Comparison of ENCODE assay signal across 1 cellular context in genomic region chr20:33401042-33401921, GRCh38.
TF ChIP-seq lines count a peak whose summit lies in the region.

A gene with protein sequence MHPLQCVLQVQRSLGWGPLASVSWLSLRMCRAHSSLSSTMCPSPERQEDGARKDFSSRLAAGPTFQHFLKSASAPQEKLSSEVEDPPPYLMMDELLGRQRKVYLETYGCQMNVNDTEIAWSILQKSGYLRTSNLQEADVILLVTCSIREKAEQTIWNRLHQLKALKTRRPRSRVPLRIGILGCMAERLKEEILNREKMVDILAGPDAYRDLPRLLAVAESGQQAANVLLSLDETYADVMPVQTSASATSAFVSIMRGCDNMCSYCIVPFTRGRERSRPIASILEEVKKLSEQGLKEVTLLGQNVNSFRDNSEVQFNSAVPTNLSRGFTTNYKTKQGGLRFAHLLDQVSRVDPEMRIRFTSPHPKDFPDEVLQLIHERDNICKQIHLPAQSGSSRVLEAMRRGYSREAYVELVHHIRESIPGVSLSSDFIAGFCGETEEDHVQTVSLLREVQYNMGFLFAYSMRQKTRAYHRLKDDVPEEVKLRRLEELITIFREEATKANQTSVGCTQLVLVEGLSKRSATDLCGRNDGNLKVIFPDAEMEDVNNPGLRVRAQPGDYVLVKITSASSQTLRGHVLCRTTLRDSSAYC (minus strand): TSS chr20:33401519. CDS start chr20:33397064, 4,455 bp downstream.

TF ChIP-seq in HepG2, 621 proteins besides CTCF, POLR2A, EP300 and RAD21 (continued from another document and continues in another):
- peak; percentile 95 for TF ChIP-seq ZBED4 (CRISPR knock-in tag; IDR thresholded peaks at IDR 0.05; ENCODE audit: borderline replicate concordance)
- 0 out of 2 replicates have a peak, but pooled peaks have one; percentile 19 for TF ChIP-seq ZBTB37 (CRISPR knock-in tag; IDR thresholded peaks at IDR 0.05)
- TF ChIP-seq ZNF33B (CRISPR knock-in tag; IDR thresholded peaks at IDR 0.05), result no peak; the same call in 1 of the 2 replicates
- peak; percentile 99 for TF ChIP-seq CAMTA2 (CRISPR knock-in tag; IDR thresholded peaks at IDR 0.05; ENCODE audit: borderline replicate concordance)
- TF ChIP-seq, protein P1, sequence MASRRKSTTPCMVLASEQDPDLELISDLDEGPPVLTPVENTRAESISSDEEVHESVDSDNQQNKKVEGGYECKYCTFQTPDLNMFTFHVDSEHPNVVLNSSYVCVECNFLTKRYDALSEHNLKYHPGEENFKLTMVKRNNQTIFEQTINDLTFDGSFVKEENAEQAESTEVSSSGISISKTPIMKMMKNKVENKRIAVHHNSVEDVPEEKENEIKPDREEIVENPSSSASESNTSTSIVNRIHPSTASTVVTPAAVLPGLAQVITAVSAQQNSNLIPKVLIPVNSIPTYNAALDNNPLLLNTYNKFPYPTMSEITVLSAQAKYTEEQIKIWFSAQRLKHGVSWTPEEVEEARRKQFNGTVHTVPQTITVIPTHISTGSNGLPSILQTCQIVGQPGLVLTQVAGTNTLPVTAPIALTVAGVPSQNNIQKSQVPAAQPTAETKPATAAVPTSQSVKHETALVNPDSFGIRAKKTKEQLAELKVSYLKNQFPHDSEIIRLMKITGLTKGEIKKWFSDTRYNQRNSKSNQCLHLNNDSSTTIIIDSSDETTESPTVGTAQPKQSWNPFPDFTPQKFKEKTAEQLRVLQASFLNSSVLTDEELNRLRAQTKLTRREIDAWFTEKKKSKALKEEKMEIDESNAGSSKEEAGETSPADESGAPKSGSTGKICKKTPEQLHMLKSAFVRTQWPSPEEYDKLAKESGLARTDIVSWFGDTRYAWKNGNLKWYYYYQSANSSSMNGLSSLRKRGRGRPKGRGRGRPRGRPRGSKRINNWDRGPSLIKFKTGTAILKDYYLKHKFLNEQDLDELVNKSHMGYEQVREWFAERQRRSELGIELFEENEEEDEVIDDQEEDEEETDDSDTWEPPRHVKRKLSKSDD (CRISPR knock-in tag; IDR thresholded peaks at IDR 0.05; ENCODE audit: low read depth), result peak; percentile 90; the same call in 1 of the 2 replicates
- TF ChIP-seq ZNF230 (CRISPR knock-in tag; IDR thresholded peaks at IDR 0.05), result peak; percentile 94; the same call in 1 of the 2 replicates
- TF ChIP-seq TOE1 (CRISPR knock-in tag; IDR thresholded peaks at IDR 0.05), result peak; percentile 100
- TF ChIP-seq GLMP (CRISPR knock-in tag; IDR thresholded peaks at IDR 0.05; ENCODE audit: borderline replicate concordance), result 0 out of 2 replicates have a peak, but pooled peaks have one; percentile 70
- 0 out of 2 replicates have a peak, but pooled peaks have one; percentile 17 for TF ChIP-seq CC2D1A (CRISPR knock-in tag; IDR thresholded peaks at IDR 0.05)
- peak; percentile 89 for TF ChIP-seq JUND (CRISPR knock-in tag; IDR thresholded peaks at IDR 0.05)
- TF ChIP-seq ERF (CRISPR knock-in tag; IDR thresholded peaks at IDR 0.05), result peak; percentile 99
- TF ChIP-seq, protein P2, sequence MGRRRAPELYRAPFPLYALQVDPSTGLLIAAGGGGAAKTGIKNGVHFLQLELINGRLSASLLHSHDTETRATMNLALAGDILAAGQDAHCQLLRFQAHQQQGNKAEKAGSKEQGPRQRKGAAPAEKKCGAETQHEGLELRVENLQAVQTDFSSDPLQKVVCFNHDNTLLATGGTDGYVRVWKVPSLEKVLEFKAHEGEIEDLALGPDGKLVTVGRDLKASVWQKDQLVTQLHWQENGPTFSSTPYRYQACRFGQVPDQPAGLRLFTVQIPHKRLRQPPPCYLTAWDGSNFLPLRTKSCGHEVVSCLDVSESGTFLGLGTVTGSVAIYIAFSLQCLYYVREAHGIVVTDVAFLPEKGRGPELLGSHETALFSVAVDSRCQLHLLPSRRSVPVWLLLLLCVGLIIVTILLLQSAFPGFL (CRISPR knock-in tag; IDR thresholded peaks at IDR 0.05), result no peak
- TF ChIP-seq ELF3 (CRISPR knock-in tag; IDR thresholded peaks at IDR 0.05), result peak; percentile 97
- 0 out of 2 replicates have a peak, but pooled peaks have one; percentile 20 for TF ChIP-seq MATR3 (CRISPR knock-in tag; IDR thresholded peaks at IDR 0.05)
- TF ChIP-seq FOXO1 (CRISPR knock-in tag; IDR thresholded peaks at IDR 0.05), result peak; percentile 95
- peak; percentile 99 for TF ChIP-seq ZNF225 (CRISPR knock-in tag; IDR thresholded peaks at IDR 0.05)
- TF ChIP-seq, protein P3, sequence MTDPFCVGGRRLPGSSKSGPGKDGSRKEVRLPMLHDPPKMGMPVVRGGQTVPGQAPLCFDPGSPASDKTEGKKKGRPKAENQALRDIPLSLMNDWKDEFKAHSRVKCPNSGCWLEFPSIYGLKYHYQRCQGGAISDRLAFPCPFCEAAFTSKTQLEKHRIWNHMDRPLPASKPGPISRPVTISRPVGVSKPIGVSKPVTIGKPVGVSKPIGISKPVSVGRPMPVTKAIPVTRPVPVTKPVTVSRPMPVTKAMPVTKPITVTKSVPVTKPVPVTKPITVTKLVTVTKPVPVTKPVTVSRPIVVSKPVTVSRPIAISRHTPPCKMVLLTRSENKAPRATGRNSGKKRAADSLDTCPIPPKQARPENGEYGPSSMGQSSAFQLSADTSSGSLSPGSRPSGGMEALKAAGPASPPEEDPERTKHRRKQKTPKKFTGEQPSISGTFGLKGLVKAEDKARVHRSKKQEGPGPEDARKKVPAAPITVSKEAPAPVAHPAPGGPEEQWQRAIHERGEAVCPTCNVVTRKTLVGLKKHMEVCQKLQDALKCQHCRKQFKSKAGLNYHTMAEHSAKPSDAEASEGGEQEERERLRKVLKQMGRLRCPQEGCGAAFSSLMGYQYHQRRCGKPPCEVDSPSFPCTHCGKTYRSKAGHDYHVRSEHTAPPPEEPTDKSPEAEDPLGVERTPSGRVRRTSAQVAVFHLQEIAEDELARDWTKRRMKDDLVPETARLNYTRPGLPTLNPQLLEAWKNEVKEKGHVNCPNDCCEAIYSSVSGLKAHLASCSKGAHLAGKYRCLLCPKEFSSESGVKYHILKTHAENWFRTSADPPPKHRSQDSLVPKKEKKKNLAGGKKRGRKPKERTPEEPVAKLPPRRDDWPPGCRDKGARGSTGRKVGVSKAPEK (CRISPR knock-in tag; IDR thresholded peaks at IDR 0.05; ENCODE audit: borderline replicate concordance), result peak; percentile 99
- TF ChIP-seq, protein P4, sequence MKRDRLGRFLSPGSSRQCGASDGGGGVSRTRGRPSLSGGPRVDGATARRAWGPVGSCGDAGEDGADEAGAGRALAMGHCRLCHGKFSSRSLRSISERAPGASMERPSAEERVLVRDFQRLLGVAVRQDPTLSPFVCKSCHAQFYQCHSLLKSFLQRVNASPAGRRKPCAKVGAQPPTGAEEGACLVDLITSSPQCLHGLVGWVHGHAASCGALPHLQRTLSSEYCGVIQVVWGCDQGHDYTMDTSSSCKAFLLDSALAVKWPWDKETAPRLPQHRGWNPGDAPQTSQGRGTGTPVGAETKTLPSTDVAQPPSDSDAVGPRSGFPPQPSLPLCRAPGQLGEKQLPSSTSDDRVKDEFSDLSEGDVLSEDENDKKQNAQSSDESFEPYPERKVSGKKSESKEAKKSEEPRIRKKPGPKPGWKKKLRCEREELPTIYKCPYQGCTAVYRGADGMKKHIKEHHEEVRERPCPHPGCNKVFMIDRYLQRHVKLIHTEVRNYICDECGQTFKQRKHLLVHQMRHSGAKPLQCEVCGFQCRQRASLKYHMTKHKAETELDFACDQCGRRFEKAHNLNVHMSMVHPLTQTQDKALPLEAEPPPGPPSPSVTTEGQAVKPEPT (CRISPR knock-in tag; IDR thresholded peaks at IDR 0.05; ENCODE audit: low read depth), result peak; percentile 95
- TF ChIP-seq, protein P5, sequence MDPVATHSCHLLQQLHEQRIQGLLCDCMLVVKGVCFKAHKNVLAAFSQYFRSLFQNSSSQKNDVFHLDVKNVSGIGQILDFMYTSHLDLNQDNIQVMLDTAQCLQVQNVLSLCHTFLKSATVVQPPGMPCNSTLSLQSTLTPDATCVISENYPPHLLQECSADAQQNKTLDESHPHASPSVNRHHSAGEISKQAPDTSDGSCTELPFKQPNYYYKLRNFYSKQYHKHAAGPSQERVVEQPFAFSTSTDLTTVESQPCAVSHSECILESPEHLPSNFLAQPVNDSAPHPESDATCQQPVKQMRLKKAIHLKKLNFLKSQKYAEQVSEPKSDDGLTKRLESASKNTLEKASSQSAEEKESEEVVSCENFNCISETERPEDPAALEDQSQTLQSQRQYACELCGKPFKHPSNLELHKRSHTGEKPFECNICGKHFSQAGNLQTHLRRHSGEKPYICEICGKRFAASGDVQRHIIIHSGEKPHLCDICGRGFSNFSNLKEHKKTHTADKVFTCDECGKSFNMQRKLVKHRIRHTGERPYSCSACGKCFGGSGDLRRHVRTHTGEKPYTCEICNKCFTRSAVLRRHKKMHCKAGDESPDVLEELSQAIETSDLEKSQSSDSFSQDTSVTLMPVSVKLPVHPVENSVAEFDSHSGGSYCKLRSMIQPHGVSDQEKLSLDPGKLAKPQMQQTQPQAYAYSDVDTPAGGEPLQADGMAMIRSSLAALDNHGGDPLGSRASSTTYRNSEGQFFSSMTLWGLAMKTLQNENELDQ (CRISPR knock-in tag; IDR thresholded peaks at IDR 0.05; ENCODE audit: borderline replicate concordance), result peak; percentile 98
- TF ChIP-seq ZNF460 (CRISPR knock-in tag; IDR thresholded peaks at IDR 0.05; ENCODE audit: borderline replicate concordance), result peak; percentile 83; the same call in 1 of the 2 replicates
- TF ChIP-seq ZNF773 (CRISPR knock-in tag; IDR thresholded peaks at IDR 0.05; ENCODE audit: borderline replicate concordance), result peak; percentile 92; the same call in 1 of the 2 replicates
- peak; percentile 86; the same call in 1 of the 2 replicates for TF ChIP-seq MTF1 (CRISPR knock-in tag; IDR thresholded peaks at IDR 0.05)
- peak; percentile 93 for TF ChIP-seq RBM22 (optimal IDR thresholded peaks at IDR 0.05; ENCODE audit: low read length)
- TF ChIP-seq MLX (CRISPR knock-in tag; IDR thresholded peaks at IDR 0.05), result peak; percentile 75; the same call in 1 of the 2 replicates
- TF ChIP-seq TEAD2 (CRISPR knock-in tag; IDR thresholded peaks at IDR 0.05), result no peak
- TF ChIP-seq MAZ (IDR thresholded peaks at IDR 0.05; ENCODE audit: borderline replicate concordance, low read depth, low read length), result peak; percentile 64; the same call in 1 of the 2 replicates
- TF ChIP-seq MAZ (CRISPR knock-in tag; IDR thresholded peaks at IDR 0.05; ENCODE audit: low read depth), result peak; percentile 94
- TF ChIP-seq ZNF772 (CRISPR knock-in tag; IDR thresholded peaks at IDR 0.05), result peak; percentile 99
- peak; percentile 99; the same call in 1 of the 2 replicates for TF ChIP-seq PAX8 (CRISPR knock-in tag; IDR thresholded peaks at IDR 0.05; ENCODE audit: borderline replicate concordance)
- TF ChIP-seq LCORL (IDR thresholded peaks at IDR 0.05), result 0 out of 2 replicates have a peak, but pooled peaks have one; percentile 70
- peak; percentile 95 for TF ChIP-seq LCORL (CRISPR knock-in tag; IDR thresholded peaks at IDR 0.05)
- no peak for TF ChIP-seq FOXP1 (IDR thresholded peaks at IDR 0.05)
- peak; percentile 60; the same call in 1 of the 2 replicates for TF ChIP-seq FOXP1 (CRISPR knock-in tag; IDR thresholded peaks at IDR 0.05)
- TF ChIP-seq MZF1 (CRISPR knock-in tag; IDR thresholded peaks at IDR 0.05; ENCODE audit: borderline replicate concordance), result peak; percentile 98; the same call in 1 of the 2 replicates
- no peak for TF ChIP-seq PBX3 (CRISPR knock-in tag; IDR thresholded peaks at IDR 0.05; ENCODE audit: borderline replicate concordance)
